Comparison of ENCODE assay signal across 9 cellular contexts in genomic region chr13:31431722-31432137, GRCh38.
DNase-seq lines count a peak whose midpoint lies in the region; ATAC-seq and TF ChIP-seq lines count a peak whose summit lies in the region.
"Had no signal": no experiment of that assay in that cellular context is flagged by ENCODE, and none has a peak within 500 bp of the region (broad histone marks: within the 10 kb centered on the region; RNA-seq: fewer than 3 reads in every experiment).

No MANE protein-coding gene starts in this region.

- no peak overlapping the region for H3K4me3 ChIP-seq in SJCRH30
- no peak overlapping the region for H3K4me3 ChIP-seq in adrenal gland

- H3K36me3 ChIP-seq in SJCRH30 = no peaks in the 10 kb centered on the region
- no peaks in the 10 kb centered on the region for H3K36me3 ChIP-seq in adrenal gland (replicated peaks in 1 of 2)

- H3K9me3 ChIP-seq in SJCRH30 (replicated peaks) (no peaks in the 10 kb centered on the region), adrenal gland (replicated peaks in 1 of 3) (no peaks in the 10 kb centered on the region)

- H3K4me1 ChIP-seq in SJCRH30 (peaks cover 9% of the 10 kb centered on the region), adrenal gland (replicated peaks in 1 of 2) (no peaks in the 10 kb centered on the region)

- WGBS in adrenal gland, 4 donors = 10 to 25% (median 21%) methylated on average over 4 of the region's 4 CpGs

- intact Hi-C loops in adrenal gland (cut with DNase I) = loop anchor here (5.0 to 10.0 kb wide), 2 partner anchors 303 to 306 kb away; partner anchors contain the start of gene RXFP2 (in 2 of the 2)

- ATAC-seq in HG03432 (IDR thresholded peaks at IDR 0.05; ENCODE audit: unreplicated experiment) (peak; percentile 72), HG02852 (IDR thresholded peaks at IDR 0.05; ENCODE audit: unreplicated experiment) (no peak)

- DNase-seq in NK-92 treated with Interleukin-12 subunit alpha and Interleukin-12 subunit beta, amount 100 ng/mL, for 24 hours (lab: John Stamatoyannopoulos, UW) = peak; percentile 19
- DNase-seq in NK-92 (lab: John Stamatoyannopoulos, UW; ENCODE audit: unreplicated experiment) = no peak
- peak; percentile 27 to 70 for DNase-seq in SJCRH30
- DNase-seq in adrenal gland = peak; percentile 18 to 73 (median 41)
- DNase-seq in iPS DF 4.7 (ENCODE audit: extremely low read depth, low spot score) = peak; percentile 51
- peak; percentile 5 to 21 for DNase-seq in stimulated activated CD4-positive, alpha-beta T cell treated with anti-CD3 and anti-CD28 coated beads, Interleukin-1b, Interleukin-23, amount 100 ng/mL, for 4 hours (ENCODE audit: low read depth in 2 of 2)

- H3K27ac ChIP-seq in SJCRH30 (no peak overlapping the region), adrenal gland (no peak overlapping the region)
- H3K27ac ChIP-seq: epithelial cell of prostate had no signal

- no peak for TF ChIP-seq POLR2A in adrenal gland (IDR thresholded peaks at IDR 0.05)

- no peaks in the 10 kb centered on the region for H3K27me3 ChIP-seq in SJCRH30
- H3K27me3 ChIP-seq in adrenal gland = no peaks in the 10 kb centered on the region

- peak; percentile 27 to 89 (median 54) for TF ChIP-seq CTCF in adrenal gland (IDR thresholded peaks at IDR 0.05)
